Comparison of ENCODE assay signal across 23 cellular contexts in the genomic region with DNA sequence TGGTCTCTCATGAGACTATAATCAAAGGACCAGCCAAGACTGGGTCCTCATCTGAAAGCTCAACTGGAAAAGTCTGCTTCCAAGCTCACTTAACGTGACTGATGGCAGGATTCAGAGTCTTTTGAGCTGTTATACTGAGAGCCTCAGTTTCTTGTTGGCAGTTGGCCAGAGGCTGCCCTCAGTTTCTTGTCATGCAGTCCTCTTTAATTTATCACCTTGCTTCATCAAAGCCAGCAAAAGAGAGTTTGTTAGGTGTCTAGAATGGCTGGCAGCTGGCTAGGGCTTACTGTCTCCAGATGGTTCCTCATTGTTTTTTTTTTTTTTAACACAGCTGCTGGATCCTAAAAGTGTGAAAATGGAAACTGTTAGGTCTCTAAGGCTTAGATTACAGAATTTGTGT.
DNase-seq lines count a peak whose midpoint lies in the region; TF ChIP-seq lines count a peak whose summit lies in the region.
"Had no signal": no experiment of that assay in that cellular context is flagged by ENCODE, and none has a peak within 500 bp of the region (broad histone marks: within the 10 kb centered on the region; RNA-seq: fewer than 3 reads in every experiment).

No MANE protein-coding gene starts in this region.

- WGBS in lower leg skin, 2 donors: 43 to 50% methylated on average over 1 of the region's 1 CpG

- no peaks in the 10 kb centered on the region for H3K9me2 ChIP-seq in Karpas-422 (replicated peaks; ENCODE audit: insufficient read depth, low read length)
- H3K9me2 ChIP-seq in OCI-LY7 (ENCODE audit: insufficient read depth, low read length): no peaks in the 10 kb centered on the region; the same call in 1 of the 2 replicates

- peak overlapping the region in 6 of 11 experiments; percentile 2 to 44 (median 28); a peak in 6 of 22 replicates for H3K4me2 ChIP-seq in BLaER1 treated with 17β-estradiol and CSF1 and Interleukin-3, amounts not matched to agents 10 nM and 100 nM
- H3K4me2 ChIP-seq in Karpas-422 (ENCODE audit: low read depth, low read length, poor library complexity, severe bottlenecking) (no peak overlapping the region), OCI-LY7 (ENCODE audit: low read length) (peak overlapping the region; percentile 28; the same call in 1 of the 2 replicates)

- H3K9ac ChIP-seq in BLaER1 treated with 17β-estradiol and CSF1 and Interleukin-3, amounts not matched to agents 10 nM and 100 nM: no peak overlapping the region
- no peak overlapping the region for H3K9ac ChIP-seq in Karpas-422 (ENCODE audit: low read length)

- intact Hi-C loops in OCI-LY7 (cut with micrococcal nuclease; ENCODE audit: unreplicated experiment) (loop anchor here (5.0 kb wide), 1 partner anchor 87 kb away; no protein-coding TSS in a partner anchor), lower leg skin (cut with DNase I; ENCODE audit: low total_unique reads) (no loop called here)

- H3K4me1 ChIP-seq in BLaER1 treated with 17β-estradiol and CSF1 and Interleukin-3, amounts not matched to agents 10 nM and 100 nM: peaks cover 18 to 39% (median 31%) of the 10 kb centered on the region in 10 experiments
- H3K4me1 ChIP-seq in Karpas-422 (ENCODE audit: low read length) (peaks cover 63% of the 10 kb centered on the region), OCI-LY7 (ENCODE audit: insufficient read depth, low read length, poor library complexity, severe bottlenecking) (peaks cover 44% of the 10 kb centered on the region)

- TF ChIP-seq POLR2A in lower leg skin (IDR thresholded peaks at IDR 0.05): no peak

- H3K27me3 ChIP-seq in BLaER1 treated with 17β-estradiol and CSF1 and Interleukin-3, amounts not matched to agents 10 nM and 100 nM: no peaks in the 10 kb centered on the region
- no peaks in the 10 kb centered on the region for H3K27me3 ChIP-seq in Karpas-422 (ENCODE audit: low read length)
- H3K27me3 ChIP-seq: MG63 had no signal

- H3K4me3 ChIP-seq in BLaER1 treated with 17β-estradiol and CSF1 and Interleukin-3, amounts not matched to agents 10 nM and 100 nM: no peak overlapping the region
- H3K4me3 ChIP-seq in Karpas-422 (ENCODE audit: low read length): no peak overlapping the region
- H3K4me3 ChIP-seq in OCI-LY7 (ENCODE audit: low read depth, low read length, poor library complexity, severe bottlenecking): no peak overlapping the region
- H3K4me3 ChIP-seq in lower leg skin (ENCODE audit: low read depth, poor library complexity, severe bottlenecking): no peak overlapping the region
- H3K4me3 ChIP-seq: MG63 had no signal

- DNase-seq in Karpas-422 (no peak), NCI-H524 (lab: John Stamatoyannopoulos, UW) (peak; percentile 60 to 92), OCI-LY7 (ENCODE audit: low spot score) (peak; percentile 46), NCI-H2081 treated with DMSO at 0.1 percent for 48 hours (lab: John Stamatoyannopoulos, UW) (no peak), activated gamma-delta T cell treated with Interleukin-2 at 50 U/mL for 16 hours (no peak), GM13977 (ENCODE audit: low spot score) (no peak), lower leg skin (ENCODE audit: low spot score in 2 of 2) (no peak)
- DNase-seq: CD4-positive, CD25-positive, alpha-beta regulatory T cell; DMS79 treated with DMSO at 0.1 percent for 48 hours; GOT3; HCEC 1CT; Kasumi-1; MG63; NCI-H1092 treated with DMSO at 0.1 percent for 48 hours; NCI-H1436 treated with DMSO at 0.1 percent for 48 hours; NCI-H1930; NCI-H446 treated with DMSO at 0.1 percent for 48 hours; NCI-H748 treated with DMSO at 0.1 percent for 48 hours; PC-3; Right ventricle myocardium superior; SW 1271; T-helper 17 cell had no signal

- CTCF ChIA-PET in OCI-LY7 (lab: Charles Lee; ENCODE audit: unreplicated experiment): no interaction called here

- no peak overlapping the region for H3K27ac ChIP-seq in BLaER1 treated with 17β-estradiol and CSF1 and Interleukin-3, amounts not matched to agents 10 nM and 100 nM
- H3K27ac ChIP-seq in Karpas-422 (ENCODE audit: low read length): peak overlapping the region; percentile 91
- H3K27ac ChIP-seq in OCI-LY7 (ENCODE audit: low read depth, low read length, poor library complexity, severe bottlenecking): peak overlapping the region; percentile 22

- H2AFZ ChIP-seq in Karpas-422 (ENCODE audit: low read length) (no peak overlapping the region), OCI-LY7 (ENCODE audit: low read length) (peak overlapping the region; percentile 86)

- TF ChIP-seq CTCF in OCI-LY7 (conservative IDR thresholded peaks at IDR 0.05; ENCODE audit: low read length) (no peak), GM13977 (IDR thresholded peaks at IDR 0.05; ENCODE audit: extremely low read depth, insufficient read depth, missing control alignments) (no peak), lower leg skin (IDR thresholded peaks at IDR 0.05) (no peak)

- in situ Hi-C loops in GM13977 (cut with MboI; ENCODE audit: low pct_unique_long_range_greater_than_20kb, low sequenced_read_pairs, unreplicated experiment): no loop called here

- POLR2A ChIA-PET in OCI-LY7 (lab: Charles Lee): interaction anchor here (0.6 to 0.9 kb wide), 2 partner anchors 93 to 95 kb away, joined by 3 read pairs; no protein-coding TSS in a partner anchor

- no TSS peak for BruUV-seq in OCI-LY7 (replicated peaks; lab: Mats Ljungman, UMichigan)

- H3K79me2 ChIP-seq in Karpas-422 (ENCODE audit: low read length): no peaks in the 10 kb centered on the region
- no peaks in the 10 kb centered on the region for H3K79me2 ChIP-seq in OCI-LY7 (ENCODE audit: insufficient read depth, low read depth, low read length)

- peaks cover 0 to 11% (median 0%) of the 10 kb centered on the region in 11 experiments; a peak in 2 of 22 replicates for H3K9me3 ChIP-seq in BLaER1 treated with 17β-estradiol and CSF1 and Interleukin-3, amounts not matched to agents 10 nM and 100 nM (replicated peaks in 1 of 11)
- H3K9me3 ChIP-seq in Karpas-422 (ENCODE audit: low read length): no peaks in the 10 kb centered on the region
- H3K9me3 ChIP-seq in OCI-LY7 (ENCODE audit: low read length): no peaks in the 10 kb centered on the region
- H3K9me3 ChIP-seq: MG63 had no signal

- H3K36me3 ChIP-seq in BLaER1 treated with 17β-estradiol and CSF1 and Interleukin-3, amounts not matched to agents 10 nM and 100 nM: no peaks in the 10 kb centered on the region
- H3K36me3 ChIP-seq in Karpas-422 (ENCODE audit: insufficient read depth, low read length): no peaks in the 10 kb centered on the region
- no peaks in the 10 kb centered on the region for H3K36me3 ChIP-seq in OCI-LY7 (ENCODE audit: insufficient read depth, low read length)
- H3K36me3 ChIP-seq: MG63 had no signal

- H4K20me1 ChIP-seq in BLaER1 treated with 17β-estradiol and CSF1 and Interleukin-3, amounts not matched to agents 10 nM and 100 nM: no peaks in the 10 kb centered on the region
- no peaks in the 10 kb centered on the region for H4K20me1 ChIP-seq in Karpas-422 (ENCODE audit: insufficient read depth, low read depth, low read length)
- H4K20me1 ChIP-seq in OCI-LY7 (ENCODE audit: insufficient read depth, low read length): no peaks in the 10 kb centered on the region

Comparison
In these comparisons a context has a peak if more than half of its experiments do, and no peak if none do; other contexts are left out.
1. H3K27ac ChIP-seq: peak in Karpas-422 (single experiment) and OCI-LY7 (single experiment); none in BLaER1 treated with 17β-estradiol and CSF1 and Interleukin-3, amounts not matched to agents 10 nM and 100 nM (0 of 11).
2. DNase-seq: peak in NCI-H524 (2 of 2) and OCI-LY7 (single experiment); none in Karpas-422 (single experiment), NCI-H2081 treated with DMSO at 0.1 percent for 48 hours (single experiment), activated gamma-delta T cell treated with Interleukin-2 at 50 U/mL for 16 hours (single experiment), GM13977 (single experiment) and lower leg skin (0 of 2).